ENCODE assay signal across 8 cellular contexts in the genomic region with DNA sequence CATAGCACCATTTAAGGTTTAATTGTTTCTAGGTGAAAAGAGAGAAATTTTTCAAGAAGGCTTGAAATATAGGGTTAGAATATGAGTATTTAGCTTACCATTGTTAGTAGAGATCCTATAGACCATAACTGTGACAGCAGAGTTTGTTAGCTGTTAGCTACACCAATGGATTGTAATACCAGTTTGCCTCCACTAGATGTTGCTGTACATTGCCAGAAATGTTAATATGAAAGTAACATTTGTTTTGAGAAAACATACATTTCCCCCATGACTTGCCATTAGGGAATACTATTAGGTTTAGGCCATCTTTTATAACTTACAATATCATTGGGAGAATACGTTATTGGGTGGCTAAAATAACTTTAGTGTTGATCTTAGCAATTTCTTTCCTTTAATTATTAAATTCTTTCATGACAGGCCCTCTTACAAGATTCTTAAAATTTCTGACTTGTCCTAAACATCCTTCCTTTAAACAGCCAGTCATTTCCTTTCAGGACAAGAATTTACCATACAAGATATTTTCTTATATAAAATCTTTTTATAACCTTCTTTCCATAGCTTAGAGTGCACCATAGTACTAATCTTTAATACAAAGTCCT. TPM values are rescaled to one million over a fixed set of nuclear protein-coding genes. Genes with fewer than 3 reads are reported as not detected.
A peak's percentile ranks its signal among the peaks of the same experiment; 100 is the strongest.
DNase-seq lines count a peak whose midpoint lies in the region; ATAC-seq and TF ChIP-seq lines count a peak whose summit lies in the region.

No MANE protein-coding gene starts in this region.

- H3K36me3 ChIP-seq in heart left ventricle (no peaks in the 10 kb centered on the region), sigmoid colon (no peaks in the 10 kb centered on the region)

- H3K27me3 ChIP-seq in heart left ventricle (peaks cover 8 to 26% (median 18%) of the 10 kb centered on the region in 9 donors), sigmoid colon (peaks cover 10 to 24% (median 13%) of the 10 kb centered on the region in 3 donors)

- no peak for TF ChIP-seq EP300 in sigmoid colon (IDR thresholded peaks at IDR 0.05)

- peaks cover 3% of the 10 kb centered on the region for H3K4me1 Mint-ChIP-seq in CD14-positive monocyte
- peaks cover 3% of the 10 kb centered on the region for H3K4me1 Mint-ChIP-seq in activated T-cell treated with anti-CD3 and anti-CD28 coated beads, Interleukin-2, amount 50 U/mL, for 24 hours (ENCODE audit: low read depth)

- H3K27me3 Mint-ChIP-seq in CD14-positive monocyte (ENCODE audit: low read depth in 3 of 3) = peaks cover 29 to 44% (median 31%) of the 10 kb centered on the region in 3 donors
- peaks cover 30% of the 10 kb centered on the region for H3K27me3 Mint-ChIP-seq in activated T-cell treated with anti-CD3 and anti-CD28 coated beads, Interleukin-2, amount 50 U/mL, for 24 hours

- H3K27ac ChIP-seq in heart left ventricle (no peak overlapping the region), sigmoid colon (no peak overlapping the region)

- no peak for DNase-seq in CD14-positive monocyte (ENCODE audit: low spot score)
- DNase-seq in NCI-H1092 (lab: John Stamatoyannopoulos, UW) = peak; percentile 35
- DNase-seq in heart left ventricle = no peak
- no peak for DNase-seq in sigmoid colon
- DNase-seq in activated T-cell treated with anti-CD3 and anti-CD28 coated beads, Interleukin-2, amount 50 U/mL, for 24 hours = no peak

- no peak overlapping the region for H3K27ac Mint-ChIP-seq in CD14-positive monocyte
- no peak overlapping the region for H3K27ac Mint-ChIP-seq in activated T-cell treated with anti-CD3 and anti-CD28 coated beads, Interleukin-2, amount 50 U/mL, for 24 hours

- H3K4me3 ChIP-seq in WI38 (ENCODE audit: low read depth, low read length) (no peak overlapping the region), heart left ventricle (no peak overlapping the region), sigmoid colon (no peak overlapping the region)

- TF ChIP-seq CTCF in CD14-positive monocyte (IDR thresholded peaks at IDR 0.05) (peak; percentile 86), WI38 (IDR thresholded peaks at IDR 0.05; ENCODE audit: low read depth, low read length) (peak; percentile 70; the same call in 1 of the 2 replicates), heart left ventricle (IDR thresholded peaks at IDR 0.05) (peak; percentile 74 to 92 (median 86)), sigmoid colon (IDR thresholded peaks at IDR 0.05) (peak; percentile 67 to 82 (median 74))

- TF ChIP-seq POLR2A in heart left ventricle (IDR thresholded peaks at IDR 0.05) (no peak), sigmoid colon (IDR thresholded peaks at IDR 0.05) (no peak)

- no peak overlapping the region for H3K4me3 Mint-ChIP-seq in CD14-positive monocyte
- H3K4me3 Mint-ChIP-seq in activated T-cell treated with anti-CD3 and anti-CD28 coated beads, Interleukin-2, amount 50 U/mL, for 24 hours = no peak overlapping the region

- peaks cover 6 to 21% (median 12%) of the 10 kb centered on the region in 7 donors for H3K9me3 Mint-ChIP-seq in CD14-positive monocyte
- H3K9me3 Mint-ChIP-seq in activated T-cell treated with anti-CD3 and anti-CD28 coated beads, Interleukin-2, amount 50 U/mL, for 24 hours = no peaks in the 10 kb centered on the region

- H3K4me1 ChIP-seq in heart left ventricle = peaks cover 0 to 12% (median 8%) of the 10 kb centered on the region in 12 donors
- peaks cover 0 to 12% (median 11%) of the 10 kb centered on the region in 4 donors for H3K4me1 ChIP-seq in sigmoid colon

- no peaks in the 10 kb centered on the region for H3K36me3 Mint-ChIP-seq in CD14-positive monocyte
- no peaks in the 10 kb centered on the region for H3K36me3 Mint-ChIP-seq in activated T-cell treated with anti-CD3 and anti-CD28 coated beads, Interleukin-2, amount 50 U/mL, for 24 hours (ENCODE audit: low read depth)

- 0 to 10% (median 5%) methylated on average over 1 of the region's 1 CpG for WGBS in heart left ventricle, 4 donors
- WGBS in sigmoid colon, 2 donors = 4 to 18% methylated on average over 1 of the region's 1 CpG

- intact Hi-C loops in CD14-positive monocyte (cut with micrococcal nuclease) (loop anchor here in 1 of 2 donors (5.0 kb wide), 1 partner anchor 356 kb away; no protein-coding TSS in a partner anchor), heart left ventricle (cut with DNase I) (loop anchor here in 8 of 10 donors (1.0 to 10.0 kb wide), 5 partner anchors 263 to 356 kb away; no protein-coding TSS in a partner anchor), sigmoid colon (cut with DNase I) (loop anchor here (10.0 kb wide), 1 partner anchor 433 kb away; no protein-coding TSS in a partner anchor)

- no peaks in the 10 kb centered on the region for H3K9me3 ChIP-seq in heart left ventricle
- no peaks in the 10 kb centered on the region for H3K9me3 ChIP-seq in sigmoid colon

- ATAC-seq in GM18867 (IDR thresholded peaks at IDR 0.05; ENCODE audit: unreplicated experiment) (peak; percentile 59), heart left ventricle (peak in 3 of 4 donors; percentile 39 to 72 (median 44)), HG02970 (IDR thresholded peaks at IDR 0.05; ENCODE audit: low FRiP score, unreplicated experiment) (no peak)

RNA-seq across cellular contexts. Expression of gene ZNF117, which starts 39.5 kb away (rescaled TPM):
- polyA plus RNA-seq in CD14-positive monocyte = under 1 TPM; 0.37 to 0.64 TPM
- 1 to 10 TPM; 1.4 to 7.2 (median 2.8) TPM for total RNA-seq in heart left ventricle
- polyA plus RNA-seq in heart left ventricle = 1 to 10 TPM; 1.5 to 2.7 TPM
- 10 to 100 TPM in 2 of 4 donors, 1 to 10 TPM in 2; 7.3 to 19.1 (median 9.2) TPM for total RNA-seq in sigmoid colon
- polyA plus RNA-seq in sigmoid colon = 1 to 10 TPM in 2 of 3 donors, under 1 TPM in 1; 0.69 to 2.2 (median 1.2) TPM

RNA-seq across cellular contexts. Expression of gene ZNF273, which starts 48.3 kb away (rescaled TPM):
- polyA plus RNA-seq in CD14-positive monocyte (1 to 10 TPM in 1 of 2 donors, under 1 TPM in 1; 0.62 to 1.7 TPM), heart left ventricle (1 to 10 TPM; 1.1 to 1.3 TPM), sigmoid colon (1 to 10 TPM; 1.2 to 3.7 (median 1.4) TPM)
- total RNA-seq in heart left ventricle (1 to 10 TPM in 7 of 9 donors, under 1 TPM in 2; 0.56 to 4.2 (median 1.4) TPM), sigmoid colon (10 to 100 TPM in 1 of 4 donors, 1 to 10 TPM in 3; 7.5 to 38.2 (median 9.6) TPM)

RNA-seq across cellular contexts. Expression of gene ERV3-1, which starts 55.1 kb away (rescaled TPM):
- polyA plus RNA-seq in CD14-positive monocyte (1 to 10 TPM; 2.1 to 7.9 TPM), heart left ventricle (1 to 10 TPM; 3.0 to 3.3 TPM), sigmoid colon (1 to 10 TPM in 1 of 3 donors, under 1 TPM in 2; 0.60 to 4.9 (median 0.69) TPM)
- total RNA-seq in heart left ventricle (10 to 100 TPM in 3 of 9 donors, 1 to 10 TPM in 6; 2.8 to 13.0 (median 7.4) TPM), sigmoid colon (10 to 100 TPM in 3 of 4 donors, 1 to 10 TPM in 1; 9.6 to 19.1 (median 14.7) TPM)
